25 cellular contexts compared by ENCODE assay signal in genomic region chr4:98674404-98675173, GRCh38.
"Had no signal": no experiment of that assay in that cellular context is flagged by ENCODE, and none has a peak within 500 bp of the region (broad histone marks: within the 10 kb centered on the region; RNA-seq: fewer than 3 reads in every experiment).

No MANE protein-coding gene starts in this region.

- H3K4me1 ChIP-seq: ascending aorta, lower lobe of right lung, psoas muscle, right atrium auricular region, tibial artery had no signal

- H3K9me3 Mint-ChIP-seq: activated T-helper 1 cell treated with anti-CD3 and anti-CD28 coated beads, Interleukin-12 subunit alpha, Interleukin-12 subunit beta, Interleukin-2, Interleukin-4 antibody, amounts not matched to agents 30 ng/mL and 10 ng/mL and 1 ng/mL, durations not matched to agents 14 hours and 24 hours and 36 hours; dendritic cell treated with granulocyte-macrophage colony-stimulating factor and Interleukin-4, amounts not matched to agents 40 ng/mL and 50 ng/mL, for 4 days; mesothelial cell of epicardium; naive thymus-derived CD8-positive, alpha-beta T cell; stimulated activated naive CD8-positive, alpha-beta T cell treated with anti-CD3 and anti-CD28 coated beads, Interleukin-15, amount 100 ng/mL, for 72 hours; T-cell had no signal

- ATAC-seq: left cardiac atrium; lower lobe of right lung; naive thymus-derived CD8-positive, alpha-beta T cell; psoas muscle; SK-N-SH treated with all-trans-retinoic acid at 6 μM for 48 hours; stimulated activated naive CD8-positive, alpha-beta T cell treated with anti-CD3 and anti-CD28 coated beads, Interleukin-15, amount 100 ng/mL, for 72 hours; T-cell had no signal

- H3K27ac ChIP-seq: ascending aorta, brain microvascular endothelial cell, lower lobe of right lung, ovary, psoas muscle, right atrium auricular region, tibial artery had no signal

- H3K27me3 Mint-ChIP-seq: T-cell had no signal

- H3K4me3 Mint-ChIP-seq: activated T-helper 1 cell treated with anti-CD3 and anti-CD28 coated beads, Interleukin-12 subunit alpha, Interleukin-12 subunit beta, Interleukin-2, Interleukin-4 antibody, amounts not matched to agents 30 ng/mL and 10 ng/mL and 1 ng/mL, durations not matched to agents 14 hours and 24 hours and 36 hours; dendritic cell treated with granulocyte-macrophage colony-stimulating factor and Interleukin-4, amounts not matched to agents 40 ng/mL and 50 ng/mL, for 4 days; mesothelial cell of epicardium; naive thymus-derived CD8-positive, alpha-beta T cell; stimulated activated naive CD8-positive, alpha-beta T cell treated with anti-CD3 and anti-CD28 coated beads, Interleukin-15, amount 100 ng/mL, for 72 hours; T-cell; T-helper 2 cell treated with Interferon-gamma antibody and Interleukin-4, amounts not matched to agents 5 μg/mL and 100 μg/mL, for 36 hours had no signal

- H3K9me3 ChIP-seq: ascending aorta, lower lobe of right lung, ovary, psoas muscle, right atrium auricular region, tibial artery had no signal

- DNase-seq: activated CD4-positive, alpha-beta T cell treated with anti-CD3 and anti-CD28 coated beads for 4 hours; activated CD4-positive, alpha-beta T cell treated with anti-CD3 and anti-CD28 coated beads, Interleukin-2, amount 50 U/mL, for 48 hours; activated CD4-positive, CD25-positive, alpha-beta regulatory T cell; activated gamma-delta T cell; activated naive CD4-positive, alpha-beta T cell treated with anti-CD3 and anti-CD28 coated beads, Interleukin-2, amount 50 U/mL, for 16 hours; brain microvascular endothelial cell; caudate nucleus; effector CD4-positive, alpha-beta T cell; hypothalamus; left cardiac atrium; lower lobe of right lung; naive thymus-derived CD8-positive, alpha-beta T cell; ovary; psoas muscle; stimulated activated CD4-positive, alpha-beta T cell treated with anti-CD3 and anti-CD28 coated beads, Interleukin-1b, Interleukin-23, amount 100 ng/mL, for 48 hours; stimulated activated naive CD8-positive, alpha-beta T cell treated with anti-CD3 and anti-CD28 coated beads, Interleukin-15, amount 100 ng/mL, for 72 hours; T-cell; tibial artery had no signal

- H3K36me3 Mint-ChIP-seq: mesothelial cell of epicardium; naive thymus-derived CD8-positive, alpha-beta T cell; T-cell had no signal

- H3K27ac Mint-ChIP-seq: activated T-helper 1 cell treated with anti-CD3 and anti-CD28 coated beads, Interleukin-12 subunit alpha, Interleukin-12 subunit beta, Interleukin-2, Interleukin-4 antibody, amounts not matched to agents 30 ng/mL and 10 ng/mL and 1 ng/mL, durations not matched to agents 14 hours and 24 hours and 36 hours; dendritic cell treated with granulocyte-macrophage colony-stimulating factor and Interleukin-4, amounts not matched to agents 40 ng/mL and 50 ng/mL, for 4 days; mesothelial cell of epicardium; stimulated activated naive CD8-positive, alpha-beta T cell treated with anti-CD3 and anti-CD28 coated beads, Interleukin-15, amount 100 ng/mL, for 72 hours; T-cell; T-helper 2 cell treated with Interferon-gamma antibody and Interleukin-4, amounts not matched to agents 5 μg/mL and 100 μg/mL, for 36 hours had no signal

- H3K27me3 ChIP-seq: ascending aorta, brain microvascular endothelial cell, ovary, right atrium auricular region, tibial artery had no signal

- H3K4me3 ChIP-seq: ascending aorta, lower lobe of right lung, ovary, psoas muscle, right atrium auricular region, tibial artery had no signal

- H3K36me3 ChIP-seq: ascending aorta, brain microvascular endothelial cell, lower lobe of right lung, ovary, right atrium auricular region, tibial artery had no signal
